Comparison of ENCODE assay signal across 8 cellular contexts in the genomic region with DNA sequence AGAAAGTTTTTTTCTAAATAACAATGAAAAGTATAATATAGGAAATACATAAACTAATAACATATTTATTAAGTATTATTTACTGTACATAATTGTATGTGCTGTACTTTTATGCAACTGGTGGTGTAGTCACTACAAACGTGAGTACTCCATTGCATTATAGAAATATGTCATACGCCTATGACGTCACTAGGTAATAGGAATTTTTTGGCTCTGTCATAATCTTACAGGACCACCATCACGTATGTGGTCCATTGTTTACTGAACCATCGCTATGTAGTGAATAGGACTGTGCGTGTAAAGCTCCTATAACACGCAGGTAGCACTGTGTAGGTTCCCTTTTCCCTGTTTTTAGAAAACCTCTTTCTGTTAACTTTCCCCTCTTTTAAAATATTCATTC.
"Had no signal": no experiment of that assay in that cellular context is flagged by ENCODE, and none has a peak within 500 bp of the region (broad histone marks: within the 10 kb centered on the region; RNA-seq: fewer than 3 reads in every experiment).

No MANE protein-coding gene starts in this region.

- FAIRE-seq: G401.6, GM12878, GM12891, GM12892, GM18507, GM19239 had no signal

- ATAC-seq: GM12878 had no signal

- H3K4me3 ChIP-seq: GM12878 had no signal

- DNase-seq: GDM1, GF-D8 had no signal
